14 cellular contexts compared by ENCODE assay signal in the genomic region with DNA sequence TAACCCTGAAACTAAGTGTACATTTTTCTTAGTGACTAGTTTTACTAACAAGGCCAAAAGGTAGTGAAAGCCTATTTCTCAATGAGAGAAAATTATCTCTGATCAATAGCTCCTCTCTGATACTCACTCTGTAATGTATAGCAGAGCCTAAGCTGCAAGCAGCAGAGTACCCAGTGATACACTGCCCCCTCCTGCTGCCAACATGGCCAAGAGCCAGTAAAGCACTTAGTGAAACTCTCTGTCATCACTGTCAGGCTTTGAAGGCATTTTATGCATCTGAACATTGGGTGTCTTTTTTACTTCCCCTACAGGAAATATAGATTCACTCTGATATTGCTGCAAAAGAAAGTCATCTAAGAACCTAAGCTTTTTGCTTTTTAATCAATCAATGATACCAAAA.
DNase-seq lines count a peak whose midpoint lies in the region; ATAC-seq, FAIRE-seq and TF ChIP-seq lines count a peak whose summit lies in the region.
"Had no signal": no experiment of that assay in that cellular context is flagged by ENCODE, and none has a peak within 500 bp of the region (broad histone marks: within the 10 kb centered on the region; RNA-seq: fewer than 3 reads in every experiment).

No MANE protein-coding gene starts in this region.

- no peaks in the 10 kb centered on the region for H3K9me3 ChIP-seq in RWPE2 (ENCODE audit: severe bottlenecking)
- H3K9me3 ChIP-seq: stomach had no signal

- no peaks in the 10 kb centered on the region for H3K27me3 ChIP-seq in RWPE2 (ENCODE audit: insufficient read depth, poor library complexity, severe bottlenecking)
- H3K27me3 ChIP-seq: cardiac muscle cell, stomach had no signal

- TF ChIP-seq CTCF in D721Med (IDR thresholded peaks at IDR 0.05; ENCODE audit: insufficient read depth, missing control alignments) (peak; percentile 44), RWPE2 (IDR thresholded peaks at IDR 0.05; ENCODE audit: poor library complexity, severe bottlenecking) (no peak)

- H3K36me3 ChIP-seq in RWPE2 (ENCODE audit: low read depth): no peaks in the 10 kb centered on the region
- H3K36me3 ChIP-seq: cardiac muscle cell, stomach had no signal

- ATAC-seq in RWPE2 (ENCODE audit: low read depth): peak; percentile 29; the same call in 1 of the 3 replicates
- peak; percentile 66 for ATAC-seq in left colon
- no peak for ATAC-seq in GM21529 (IDR thresholded peaks at IDR 0.05; ENCODE audit: unreplicated experiment)
- ATAC-seq: HCT116 had no signal

- intact Hi-C loops in left colon (cut with DNase I, micrococcal nuclease): no loop called here

- no peaks in the 10 kb centered on the region for H3K4me1 ChIP-seq in RWPE2 (ENCODE audit: insufficient read depth, poor library complexity, severe bottlenecking)
- H3K4me1 ChIP-seq: stomach had no signal

- no peak for DNase-seq in D721Med (ENCODE audit: insufficient read length, low spot score)
- DNase-seq in NCI-H1694 treated with DMSO at 0.1 percent for 48 hours (lab: John Stamatoyannopoulos, UW): peak; percentile 54
- no peak for DNase-seq in RWPE2 (ENCODE audit: low spot score)
- DNase-seq in left colon: peak in 1 of 2 donors; percentile 17
- no peak for DNase-seq in AG20443 (ENCODE audit: low spot score)
- DNase-seq in stimulated activated CD4-positive, alpha-beta T cell treated with anti-CD3 and anti-CD28 coated beads, Interleukin-2, amount 100 ng/mL, for 24 hours: no peak
- DNase-seq in HPDE6-E6E7 (ENCODE audit: extremely low spot score): no peak
- DNase-seq: Kasumi-1; left cardiac atrium; stimulated activated CD4-positive, alpha-beta T cell treated with anti-CD3 and anti-CD28 coated beads, Interleukin-2, amount 100 ng/mL, for 48 hours; stomach had no signal

- H3K4me3 ChIP-seq in RWPE2 (ENCODE audit: severe bottlenecking): no peak overlapping the region
- H3K4me3 ChIP-seq: cardiac muscle cell, stomach had no signal

- H3K27ac ChIP-seq in RWPE2 (ENCODE audit: poor library complexity, severe bottlenecking): no peak overlapping the region
- H3K27ac ChIP-seq: cardiac muscle cell, stomach had no signal

- FAIRE-seq in D721Med (lab: Jason Lieb, UNC): no peak
